ENCODE assay signal across 8 cellular contexts in the genomic region with DNA sequence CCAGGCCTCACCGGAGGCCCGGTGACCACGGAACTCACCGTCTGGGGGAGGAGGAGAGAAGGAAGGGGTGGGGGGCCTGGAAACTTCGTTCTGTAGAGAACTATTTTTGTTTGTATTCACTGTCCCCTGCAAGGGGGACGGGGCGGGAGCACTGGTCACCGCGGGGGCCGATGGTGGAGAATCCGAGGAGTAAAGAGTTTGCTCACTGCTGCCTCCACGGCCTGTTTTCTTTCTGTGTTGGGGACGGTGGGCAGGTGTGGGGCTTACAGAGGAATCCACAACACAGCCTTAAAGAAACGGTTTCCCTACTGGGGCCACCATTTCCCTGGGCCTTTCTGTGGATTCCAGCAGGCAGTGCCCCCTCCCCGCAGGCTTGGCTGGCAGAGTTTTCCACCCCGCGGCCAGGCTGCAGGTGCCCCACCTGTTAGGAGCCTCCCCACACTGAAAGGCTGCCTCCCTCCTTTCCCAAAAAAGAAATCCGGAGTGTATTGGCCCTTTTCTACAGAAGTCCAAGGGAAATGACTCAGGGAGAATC.
DNase-seq lines count a peak whose midpoint lies in the region; ATAC-seq and TF ChIP-seq lines count a peak whose summit lies in the region.

No MANE protein-coding gene starts in this region.

- no peaks in the 10 kb centered on the region for H3K79me2 ChIP-seq in ACC112 (ENCODE audit: control insufficient read depth, insufficient read depth, low read length, unreplicated experiment)

- no peak overlapping the region for H3K27ac ChIP-seq in ACC112 (ENCODE audit: low read depth, low read length)

- H3K27ac Mint-ChIP-seq in mesothelial cell of epicardium = peak overlapping the region; percentile 92

- peak overlapping the region; percentile 93 for H3K4me3 Mint-ChIP-seq in mesothelial cell of epicardium

- in situ Hi-C loops in astrocyte of the spinal cord (cut with HindIII; ENCODE audit: low sequenced_read_pairs) = no loop called here

- H3K9me3 Mint-ChIP-seq in mesothelial cell of epicardium = no peaks in the 10 kb centered on the region

- H3K4me3 ChIP-seq in ACC112 (ENCODE audit: low read depth, low read length) (peak overlapping the region; percentile 80), HFF-Myc (replicated peaks; ENCODE audit: low read depth, low read length) (peak overlapping the region; percentile 42), astrocyte of the spinal cord (ENCODE audit: low read depth, low read length) (peak overlapping the region; percentile 54)

- no peaks in the 10 kb centered on the region for H3K36me3 ChIP-seq in ACC112 (ENCODE audit: insufficient read depth, low read length)

- H3K4me1 Mint-ChIP-seq in mesothelial cell of epicardium = peaks cover 25% of the 10 kb centered on the region

- TF ChIP-seq CTCF in HFF-Myc (IDR thresholded peaks at IDR 0.05; ENCODE audit: low read depth, low read length, missing control alignments) (no peak), astrocyte of the spinal cord (IDR thresholded peaks at IDR 0.05; ENCODE audit: low read depth, low read length) (peak; percentile 9), mesothelial cell of epicardium (IDR thresholded peaks at IDR 0.05; ENCODE audit: unreplicated experiment) (no peak)

- H3K4me1 ChIP-seq in ACC112 (ENCODE audit: control insufficient read depth, insufficient read depth, low read length, unreplicated experiment) = peaks cover 17% of the 10 kb centered on the region

- peak overlapping the region; percentile 84 for H2AFZ ChIP-seq in ACC112 (ENCODE audit: low read length, unreplicated experiment)

- no peaks in the 10 kb centered on the region for H3K36me3 Mint-ChIP-seq in mesothelial cell of epicardium

- no peak for ATAC-seq in GM21423 (IDR thresholded peaks at IDR 0.05; ENCODE audit: unreplicated experiment)
- no peak for ATAC-seq in HG03378 (IDR thresholded peaks at IDR 0.05; ENCODE audit: unreplicated experiment)

- DNase-seq in HFF-Myc (ENCODE audit: extremely low read depth, low read depth) (no peak), astrocyte of the spinal cord (ENCODE audit: low read depth, low spot score) (no peak), mesothelial cell of epicardium (ENCODE audit: low spot score in 2 of 2, unreplicated experiment in 2 of 2) (no peak), medulla oblongata (ENCODE audit: extremely low spot score) (no peak), SIG-M5 treated with dmso at 0.1 percent for 504 hours (lab: John Stamatoyannopoulos, UW; ENCODE audit: unreplicated experiment) (no peak)

- peaks cover 17% of the 10 kb centered on the region for H3K27me3 Mint-ChIP-seq in mesothelial cell of epicardium (ENCODE audit: low read depth)

- H3K27me3 ChIP-seq in ACC112 (ENCODE audit: insufficient read depth, low read length) = peaks cover 8% of the 10 kb centered on the region
